4 cellular contexts compared by ENCODE assay signal in genomic region chr9:5316406-5316805, GRCh38. TPM values are rescaled to one million over a fixed set of nuclear protein-coding genes. Genes with fewer than 3 reads are reported as not detected.
"Had no signal": no experiment of that assay in that cellular context is flagged by ENCODE, and none has a peak within 500 bp of the region (broad histone marks: within the 10 kb centered on the region; RNA-seq: fewer than 3 reads in every experiment).

No MANE protein-coding gene starts in this region.

RNA-seq across cellular contexts. Expression of gene RLN2, which starts 11.9 kb away (rescaled TPM):
- total RNA-seq: LHCN-M2, MCF 10A, NCI-H460 had no signal

RNA-seq across cellular contexts. Expression of gene RLN1, which starts 23.3 kb away (rescaled TPM):
- total RNA-seq: LHCN-M2, M059J, MCF 10A, NCI-H460 had no signal
